8 cellular contexts compared by ENCODE assay signal in genomic region chr14:89359477-89360222, GRCh38. TPM values are rescaled to one million over a fixed set of nuclear protein-coding genes. Genes with fewer than 3 reads are reported as not detected.
A peak's percentile ranks its signal among the peaks of the same experiment; 100 is the strongest.
DNase-seq lines count a peak whose midpoint lies in the region; ATAC-seq and TF ChIP-seq lines count a peak whose summit lies in the region.
"Had no signal": no experiment of that assay in that cellular context is flagged by ENCODE, and none has a peak within 500 bp of the region (broad histone marks: within the 10 kb centered on the region; RNA-seq: fewer than 3 reads in every experiment).

No MANE protein-coding gene starts in this region.

- peak overlapping the region; percentile 81 for H3K27ac Mint-ChIP-seq in activated CD8-positive, alpha-beta T cell treated with anti-CD3 and anti-CD28 coated beads, Interleukin-2, amount 10 ng/mL, durations not matched to agents 7 days and 5 days

- H3K9me3 ChIP-seq in GM23248 (ENCODE audit: low read depth) (no peaks in the 10 kb centered on the region), heart left ventricle (no peaks in the 10 kb centered on the region), spleen (no peaks in the 10 kb centered on the region), A673 (ENCODE audit: low read depth, low read length, poor library complexity, severe bottlenecking) (no peaks in the 10 kb centered on the region)

- H3K27me3 Mint-ChIP-seq in activated CD8-positive, alpha-beta T cell treated with anti-CD3 and anti-CD28 coated beads, Interleukin-2, amount 10 ng/mL, durations not matched to agents 7 days and 5 days (ENCODE audit: low read depth): no peaks in the 10 kb centered on the region

- H2AFZ ChIP-seq in GM23248: no peak overlapping the region

- ATAC-seq in activated CD8-positive, alpha-beta T cell treated with anti-CD3 and anti-CD28 coated beads, Interleukin-2, amount 10 ng/mL, durations not matched to agents 7 days and 5 days: no peak
- ATAC-seq in heart left ventricle: peak in 3 of 4 donors; percentile 32 to 47 (median 46)
- no peak for ATAC-seq in GM21723 (IDR thresholded peaks at IDR 0.05; ENCODE audit: unreplicated experiment)

- in situ Hi-C loops in GM23248 (cut with MboI): no loop called here

- no TSS peak for BruUV-seq in A673 (replicated peaks; lab: Mats Ljungman, UMichigan)

- TF ChIP-seq POLR2A in heart left ventricle (IDR thresholded peaks at IDR 0.05): no peak
- no peak for TF ChIP-seq POLR2A in spleen (IDR thresholded peaks at IDR 0.05)

- intact Hi-C loops in heart left ventricle (cut with DNase I) (no loop called here), spleen (cut with DNase I; ENCODE audit: low total_unique reads) (no loop called here), A673 (cut with micrococcal nuclease; ENCODE audit: unreplicated experiment) (no loop called here)

- TF ChIP-seq CTCF in heart left ventricle (IDR thresholded peaks at IDR 0.05) (no peak), spleen (IDR thresholded peaks at IDR 0.05 in 8 of 11, conservative IDR thresholded peaks at IDR 0.05 in 3 of 11) (no peak), A673 (conservative IDR thresholded peaks at IDR 0.05; ENCODE audit: low read depth, low read length) (no peak)

- no peak overlapping the region for H3K27ac ChIP-seq in GM23248
- peak overlapping the region in 3 of 12 donors; percentile 13 to 34 (median 26) for H3K27ac ChIP-seq in heart left ventricle
- peak overlapping the region in 6 of 8 donors; percentile 6 to 87 (median 63) for H3K27ac ChIP-seq in spleen
- no peak overlapping the region for H3K27ac ChIP-seq in A673 (ENCODE audit: low read depth, low read length, poor library complexity, severe bottlenecking)

- H3K36me3 ChIP-seq in GM23248 (ENCODE audit: low read depth) (no peaks in the 10 kb centered on the region), heart left ventricle (no peaks in the 10 kb centered on the region), spleen (no peaks in the 10 kb centered on the region), A673 (ENCODE audit: insufficient read depth, low read length, poor library complexity, severe bottlenecking) (no peaks in the 10 kb centered on the region)

- peaks cover 21% of the 10 kb centered on the region for H3K36me3 Mint-ChIP-seq in activated CD8-positive, alpha-beta T cell treated with anti-CD3 and anti-CD28 coated beads, Interleukin-2, amount 10 ng/mL, durations not matched to agents 7 days and 5 days (ENCODE audit: low read depth)

- POLR2A ChIA-PET in activated CD8-positive, alpha-beta T cell treated with anti-CD3 and anti-CD28 coated beads, Interleukin-2, amount 10 ng/mL, durations not matched to agents 7 days and 5 days (lab: Charles Lee): no interaction called here
- POLR2A ChIA-PET in A673 (lab: Charles Lee; ENCODE audit: low non-redundant PET): no interaction called here

- H3K4me2 ChIP-seq in GM23248 (ENCODE audit: unreplicated experiment): no peak overlapping the region

- no peaks in the 10 kb centered on the region for H4K20me1 ChIP-seq in GM23248 (ENCODE audit: insufficient read depth)

- H3K4me1 Mint-ChIP-seq in activated CD8-positive, alpha-beta T cell treated with anti-CD3 and anti-CD28 coated beads, Interleukin-2, amount 10 ng/mL, durations not matched to agents 7 days and 5 days (ENCODE audit: low read depth): peaks cover 29% of the 10 kb centered on the region

- H3K4me3 Mint-ChIP-seq in activated CD8-positive, alpha-beta T cell treated with anti-CD3 and anti-CD28 coated beads, Interleukin-2, amount 10 ng/mL, durations not matched to agents 7 days and 5 days: peak overlapping the region; percentile 20

- H3K27me3 ChIP-seq in GM23248 (replicated peaks; ENCODE audit: insufficient read depth): no peaks in the 10 kb centered on the region
- no peaks in the 10 kb centered on the region for H3K27me3 ChIP-seq in heart left ventricle
- no peaks in the 10 kb centered on the region for H3K27me3 ChIP-seq in spleen (replicated peaks in 1 of 7)
- H3K27me3 ChIP-seq in A673 (replicated peaks; ENCODE audit: insufficient read depth, low read depth, low read length, poor library complexity): no peaks in the 10 kb centered on the region

- H3K79me2 ChIP-seq in GM23248 (ENCODE audit: insufficient read depth): peaks cover 18% of the 10 kb centered on the region

- H3K9ac ChIP-seq in GM23248: no peak overlapping the region

- H3F3A ChIP-seq in GM23248 (ENCODE audit: insufficient read depth): no peaks in the 10 kb centered on the region

- H3K9me3 Mint-ChIP-seq in activated CD8-positive, alpha-beta T cell treated with anti-CD3 and anti-CD28 coated beads, Interleukin-2, amount 10 ng/mL, durations not matched to agents 7 days and 5 days (ENCODE audit: insufficient read depth): no peaks in the 10 kb centered on the region

- no peaks in the 10 kb centered on the region for H3K4me1 ChIP-seq in GM23248 (ENCODE audit: insufficient read depth)
- peaks cover 2 to 40% (median 25%) of the 10 kb centered on the region in 12 donors for H3K4me1 ChIP-seq in heart left ventricle
- peaks cover 11 to 68% (median 41%) of the 10 kb centered on the region in 6 donors for H3K4me1 ChIP-seq in spleen
- peaks cover 8% of the 10 kb centered on the region for H3K4me1 ChIP-seq in A673 (ENCODE audit: insufficient read depth, low read length, poor library complexity, severe bottlenecking)

- H3K4me3 ChIP-seq in GM23248 (no peak overlapping the region), heart left ventricle (no peak overlapping the region), spleen (no peak overlapping the region), A673 (ENCODE audit: low read depth, low read length, poor library complexity, severe bottlenecking) (no peak overlapping the region)

- DNase-seq in GM23248 (peak; percentile 22), heart left ventricle (peak in 1 of 5 donors; percentile 34), spleen (no peak), A673 (ENCODE audit: low spot score) (no peak), NCI-H2171 (lab: John Stamatoyannopoulos, UW) (no peak)
- no peak for DNase-seq in activated CD8-positive, alpha-beta T cell treated with anti-CD3 and anti-CD28 coated beads, Interleukin-2, amount 10 ng/mL, durations not matched to agents 7 days and 5 days
- DNase-seq: DMS79 treated with DMSO at 0.1 percent for 48 hours had no signal

- no peaks in the 10 kb centered on the region for H3K9me2 ChIP-seq in GM23248 (ENCODE audit: insufficient read depth)

- 48 to 54% methylated on average over 13 of the region's 13 CpGs for WGBS in GM23248 (ENCODE audit: low coverage in 1 of 2, low lambda C conversion rate in 2 of 2, missing lambda C conversion rate in 2 of 2), 2 experiments
- 35 to 42% (median 40%) methylated on average over 13 of the region's 13 CpGs for WGBS in heart left ventricle, 4 donors
- 56 to 66% (median 59%) methylated on average over 13 of the region's 13 CpGs for WGBS in spleen, 5 donors

- CTCF ChIA-PET in activated CD8-positive, alpha-beta T cell treated with anti-CD3 and anti-CD28 coated beads, Interleukin-2, amount 10 ng/mL, durations not matched to agents 7 days and 5 days (lab: Charles Lee): interaction anchor here (0.7 kb wide), 1 partner anchor 23 kb away, joined by 3 read pairs; no protein-coding TSS in a partner anchor
- CTCF ChIA-PET in A673 (lab: Charles Lee): no interaction called here

RNA-seq across cellular contexts. Expression of gene FOXN3, which starts 57.4 kb away (rescaled TPM):
- total RNA-seq in GM23248 (2014; rRNA removed; shearing (Covaris generic)): 15.9 and 18.6 TPM in 2 replicates
- 18.6 and 19.0 TPM in 2 replicates for polyA plus RNA-seq in GM23248 (2016; fragmentation: Nextera tagmentation; extraction: Ambion mirVana)
- total RNA-seq in activated CD8-positive, alpha-beta T cell treated with anti-CD3 and anti-CD28 coated beads, Interleukin-2, amount 10 ng/mL, durations not matched to agents 7 days and 5 days: 10 to 100 TPM; 70.3 to 72.7 TPM
- total RNA-seq in heart left ventricle: 100 to 1,000 TPM; 102 to 161 (median 113) TPM
- polyA plus RNA-seq in heart left ventricle: 10 to 100 TPM; 24.4 to 35.3 TPM
- total RNA-seq in spleen: 100 to 1,000 TPM in 5 of 7 donors, 10 to 100 TPM in 2; 76.4 to 121 (median 105) TPM
- polyA plus RNA-seq in spleen: 10 to 100 TPM in 1 of 3 donors, 1 to 10 TPM in 2; 9.2 to 12.7 (median 9.3) TPM
- total RNA-seq in A673 (2021): 15.3 and 21.9 TPM in 2 replicates

Comparison
In these comparisons a context has a peak if more than half of its experiments do, and no peak if none do; other contexts are left out.
1. H3K27ac ChIP-seq: peak in spleen (6 of 8); none in GM23248 (single experiment) and A673 (single experiment).
2. ATAC-seq: peak in heart left ventricle (3 of 4); none in activated CD8-positive, alpha-beta T cell treated with anti-CD3 and anti-CD28 coated beads, Interleukin-2, amount 10 ng/mL, durations not matched to agents 7 days and 5 days (single experiment) and GM21723 (single experiment).